In the genomic region with DNA sequence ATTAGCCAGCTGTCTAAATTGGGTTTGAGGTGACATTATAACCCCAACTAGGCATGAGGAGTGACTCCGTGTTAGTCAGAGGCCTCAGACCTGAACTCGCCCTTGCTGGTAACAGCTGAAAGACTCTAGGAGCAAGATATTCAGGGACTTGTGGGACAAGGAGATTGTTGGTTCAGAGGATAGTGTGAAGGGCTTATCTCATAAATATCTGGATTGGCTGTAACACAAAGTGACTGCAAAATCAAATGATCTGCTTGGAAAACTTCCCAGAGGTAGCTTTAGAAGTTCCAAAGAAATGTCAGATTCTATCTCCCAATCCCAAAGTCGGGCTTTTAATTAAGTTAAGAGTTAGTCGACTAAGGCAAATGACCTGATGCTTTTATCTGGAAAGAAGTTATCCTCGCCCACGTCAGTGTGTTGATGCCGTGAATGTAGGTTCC, we compare ENCODE assay signal across 20 cellular contexts.
"Had no signal": no experiment of that assay in that cellular context is flagged by ENCODE, and none has a peak within 500 bp of the region (broad histone marks: within the 10 kb centered on the region; RNA-seq: fewer than 3 reads in every experiment).

No MANE protein-coding gene starts in this region.

- H3K27me3 ChIP-seq: stomach, upper lobe of left lung had no signal

- H3K36me3 ChIP-seq: stomach, upper lobe of left lung, WERI-Rb-1 had no signal

- H3K27me3 Mint-ChIP-seq: activated naive CD4-positive, alpha-beta T cell treated with anti-CD3 and anti-CD28 coated beads, Interleukin-2, amount 50 U/mL, for 24 hours had no signal

- DNase-seq: activated CD4-positive, alpha-beta T cell treated with anti-CD3 and anti-CD28 coated beads for 1 hour; activated gamma-delta T cell; dermis blood vessel endothelial cell; effector memory CD4-positive, alpha-beta T cell; foreskin fibroblast; hippocampal formation; islet precursor cell; nephron progenitor cell; nucleus accumbens; posterior cingulate gyrus; retina; stimulated activated CD4-positive, alpha-beta T cell treated with anti-CD3 and anti-CD28 coated beads, Interleukin-15, amount 100 ng/mL, for 24 hours; stimulated activated CD4-positive, alpha-beta T cell treated with anti-CD3 and anti-CD28 coated beads, Interleukin-4, amount 100 ng/mL, for 1 hour; stomach; upper lobe of left lung; WERI-Rb-1 had no signal

- H3K27ac ChIP-seq: skin epidermis, stomach, upper lobe of left lung, WERI-Rb-1 had no signal

- H3K36me3 Mint-ChIP-seq: activated naive CD4-positive, alpha-beta T cell treated with anti-CD3 and anti-CD28 coated beads, Interleukin-2, amount 50 U/mL, for 24 hours; stimulated activated effector memory CD8-positive, alpha-beta T cell treated with anti-CD3 and anti-CD28 coated beads, Interleukin-12 subunit alpha, Interleukin-12 subunit beta, amount 100 ng/mL, for 72 hours had no signal

- H3K4me3 Mint-ChIP-seq: activated naive CD4-positive, alpha-beta T cell treated with anti-CD3 and anti-CD28 coated beads, Interleukin-2, amount 50 U/mL, for 24 hours; nephron progenitor cell; stimulated activated effector memory CD8-positive, alpha-beta T cell treated with anti-CD3 and anti-CD28 coated beads, Interleukin-12 subunit alpha, Interleukin-12 subunit beta, amount 100 ng/mL, for 72 hours had no signal

- H3K9me3 ChIP-seq: stomach, upper lobe of left lung had no signal

- H3K4me1 ChIP-seq: upper lobe of left lung had no signal

- H3K4me3 ChIP-seq: lung, skin epidermis, stomach, upper lobe of left lung had no signal

- H3K9me3 Mint-ChIP-seq: activated naive CD4-positive, alpha-beta T cell treated with anti-CD3 and anti-CD28 coated beads, Interleukin-2, amount 50 U/mL, for 24 hours; stimulated activated effector memory CD8-positive, alpha-beta T cell treated with anti-CD3 and anti-CD28 coated beads, Interleukin-12 subunit alpha, Interleukin-12 subunit beta, amount 100 ng/mL, for 72 hours had no signal

- H3K27ac Mint-ChIP-seq: activated naive CD4-positive, alpha-beta T cell treated with anti-CD3 and anti-CD28 coated beads, Interleukin-2, amount 50 U/mL, for 24 hours; nephron progenitor cell; stimulated activated effector memory CD8-positive, alpha-beta T cell treated with anti-CD3 and anti-CD28 coated beads, Interleukin-12 subunit alpha, Interleukin-12 subunit beta, amount 100 ng/mL, for 72 hours had no signal
